In genomic region chr5:14720236-14720923, GRCh38 we compare ENCODE assay signal across 1 cellular context.
TF ChIP-seq lines count a peak whose summit lies in the region.

No MANE protein-coding gene starts in this region.

TF ChIP-seq in K562, 482 proteins besides CTCF, POLR2A, EP300 and RAD21:
- TF ChIP-seq ZNF75A (CRISPR knock-in tag; IDR thresholded peaks at IDR 0.05) (0 out of 2 replicates have a peak, but pooled peaks have one; percentile 22), COPS2 (conservative IDR thresholded peaks at IDR 0.05) (no peak), CEBPB (tag; IDR thresholded peaks at IDR 0.05) (peak; percentile 88), FOXA3 (CRISPR knock-in tag; conservative IDR thresholded peaks at IDR 0.05 in 1 of 2, IDR thresholded peaks at IDR 0.05 in 1 of 2) (0 out of 4 replicates have a peak, but pooled peaks of 1 of the 2 experiments have one; percentile 37), CEBPG (CRISPR knock-in tag; IDR thresholded peaks at IDR 0.05) (no peak), CEBPG (tag; conservative IDR thresholded peaks at IDR 0.05 in 1 of 2, IDR thresholded peaks at IDR 0.05 in 1 of 2) (peak; percentile 43 to 84; a peak in 3 of 4 replicates), ZNF830 (CRISPR knock-in tag; IDR thresholded peaks at IDR 0.05) (no peak)
